In the genomic region with DNA sequence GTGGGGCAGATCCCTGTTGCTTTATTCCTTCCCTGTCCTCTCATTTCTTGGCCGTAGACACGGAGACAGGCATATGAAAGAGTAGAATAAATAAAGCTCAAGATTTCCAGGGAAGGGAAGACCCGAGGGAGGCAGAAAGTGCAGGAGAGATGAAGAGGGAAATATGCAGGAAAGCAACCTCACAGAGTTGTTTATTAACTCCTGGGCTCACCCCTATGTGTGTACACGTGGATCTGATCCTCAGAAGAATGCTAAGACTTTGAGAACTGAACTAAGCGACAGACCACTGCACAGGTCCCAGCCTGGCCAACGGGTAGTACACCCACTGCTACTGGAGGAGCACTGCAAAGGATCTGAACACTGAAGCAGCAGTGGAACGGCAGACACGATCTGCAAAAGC, we compare ENCODE assay signal across 12 cellular contexts.
A peak's percentile ranks its signal among the peaks of the same experiment; 100 is the strongest.
DNase-seq lines count a peak whose midpoint lies in the region; TF ChIP-seq lines count a peak whose summit lies in the region.
"Had no signal": no experiment of that assay in that cellular context is flagged by ENCODE, and none has a peak within 500 bp of the region (broad histone marks: within the 10 kb centered on the region; RNA-seq: fewer than 3 reads in every experiment).

No MANE protein-coding gene starts in this region.

- in situ Hi-C loops in transverse colon (cut with MboI; ENCODE audit: low pct_ligation_motif_present in 1 of 4, low pct_unique_long_range_greater_than_20kb in 1 of 4, low sequenced_read_pairs in 3 of 4): no loop called here

- BruUV-seq in Caco-2 (replicated peaks; lab: Mats Ljungman, UMichigan): no TSS peak

- no peak overlapping the region for H4K91ac ChIP-seq in mesenchymal stem cell (ENCODE audit: low read length)

- no peak overlapping the region for H2AFZ ChIP-seq in mesenchymal stem cell (ENCODE audit: low read depth, low read length)
- H2AFZ ChIP-seq: GM23248 had no signal

- H3K4me2 ChIP-seq in mesenchymal stem cell (ENCODE audit: low read length, poor library complexity, severe bottlenecking): peak overlapping the region; percentile 29

- no peak overlapping the region for H2AK5ac ChIP-seq in mesenchymal stem cell (ENCODE audit: low read length, severe bottlenecking)

- H3K9ac ChIP-seq in mesenchymal stem cell (ENCODE audit: low read length): no peak overlapping the region
- H3K9ac ChIP-seq: GM23248 had no signal

- peaks cover 49% of the 10 kb centered on the region for H3K4me1 ChIP-seq in Caco-2
- peaks cover 4% of the 10 kb centered on the region for H3K4me1 ChIP-seq in mesenchymal stem cell (ENCODE audit: control insufficient read depth, insufficient read depth, low read depth, low read length)
- no peaks in the 10 kb centered on the region for H3K4me1 ChIP-seq in transverse colon
- H3K4me1 ChIP-seq: BE2C had no signal

- 98% methylated on average over 8 of the region's 8 CpGs for WGBS in mesenchymal stem cell
- 84 to 86% methylated on average over 6 to 8 of the region's 8 CpGs for WGBS in transverse colon (ENCODE audit: low coverage in 1 of 2), 2 donors
- 95% methylated on average over 8 of the region's 8 CpGs for WGBS in lower leg skin, 2 donors

- H3K9me3 Mint-ChIP-seq in Caco-2 (ENCODE audit: unreplicated experiment): peaks cover 17% of the 10 kb centered on the region
- H3K9me3 Mint-ChIP-seq: CD4-positive, alpha-beta memory T cell had no signal

- intact Hi-C loops in Caco-2 (cut with micrococcal nuclease; ENCODE audit: unreplicated experiment): loop anchor here (1.0 to 2.0 kb wide), 2 partner anchors 10 to 60 kb away; no protein-coding TSS in a partner anchor
- intact Hi-C loops in transverse colon (cut with DNase I; ENCODE audit: low total_unique reads): no loop called here
- intact Hi-C loops in lower leg skin (cut with DNase I; ENCODE audit: low total_unique reads): no loop called here

- no peaks in the 10 kb centered on the region for H3K27me3 Mint-ChIP-seq in Caco-2 (ENCODE audit: insufficient read depth, unreplicated experiment)
- H3K27me3 Mint-ChIP-seq: CD4-positive, alpha-beta memory T cell had no signal

- peaks cover 3% of the 10 kb centered on the region for H3K36me3 Mint-ChIP-seq in Caco-2 (ENCODE audit: insufficient read depth, unreplicated experiment)

- no peak for TF ChIP-seq EP300 in transverse colon (IDR thresholded peaks at IDR 0.05; ENCODE audit: low read depth)

- H3K4me3 Mint-ChIP-seq in Caco-2 (ENCODE audit: unreplicated experiment): peak overlapping the region; percentile 57
- H3K4me3 Mint-ChIP-seq: CD4-positive, alpha-beta memory T cell had no signal

- H3K27ac ChIP-seq in mesenchymal stem cell (ENCODE audit: low read length, poor library complexity, severe bottlenecking) (peak overlapping the region; percentile 76), transverse colon (no peak overlapping the region)
- H3K27ac ChIP-seq: C4-2B, GM23248 had no signal

- no peak overlapping the region for H2BK5ac ChIP-seq in mesenchymal stem cell (ENCODE audit: low read depth, low read length, poor library complexity, severe bottlenecking)

- no peaks in the 10 kb centered on the region for H3K27me3 ChIP-seq in Caco-2 (replicated peaks; ENCODE audit: control insufficient read depth, insufficient read depth, low read length)
- H3K27me3 ChIP-seq in mesenchymal stem cell (ENCODE audit: control insufficient read depth in 1 of 2, insufficient read depth in 1 of 2, low read length in 2 of 2): no peaks in the 10 kb centered on the region
- no peaks in the 10 kb centered on the region for H3K27me3 ChIP-seq in transverse colon
- H3K27me3 ChIP-seq: BE2C had no signal

- H3K18ac ChIP-seq in mesenchymal stem cell (ENCODE audit: low read depth in 1 of 2, low read length in 2 of 2): no peak overlapping the region

- no peak overlapping the region for H4K8ac ChIP-seq in mesenchymal stem cell (ENCODE audit: low read length)

- H3K9me3 ChIP-seq in Caco-2: peaks cover 4% of the 10 kb centered on the region; the same call in 1 of the 2 replicates
- H3K9me3 ChIP-seq in mesenchymal stem cell (ENCODE audit: control insufficient read depth, low read length): peaks cover 4% of the 10 kb centered on the region
- H3K9me3 ChIP-seq in transverse colon: no peaks in the 10 kb centered on the region
- H3K9me3 ChIP-seq: BE2C had no signal

- H2BK12ac ChIP-seq in mesenchymal stem cell (ENCODE audit: low read length in 2 of 2): no peak overlapping the region

- H3K36me3 ChIP-seq in Caco-2 (ENCODE audit: control insufficient read depth, insufficient read depth, low read length): no peaks in the 10 kb centered on the region
- H3K36me3 ChIP-seq in mesenchymal stem cell (ENCODE audit: control insufficient read depth in 1 of 2, insufficient read depth in 2 of 2, low read depth in 1 of 2, low read length in 2 of 2): peaks cover 0 to 11% of the 10 kb centered on the region in 2 experiments
- H3K36me3 ChIP-seq in transverse colon: no peaks in the 10 kb centered on the region
- H3K36me3 ChIP-seq: BE2C had no signal

- no peak overlapping the region for H3K4ac ChIP-seq in mesenchymal stem cell (ENCODE audit: low read depth in 1 of 2, low read length in 2 of 2)

- TF ChIP-seq CTCF in Caco-2 (IDR thresholded peaks at IDR 0.05; ENCODE audit: insufficient read depth in 1 of 2, low read depth in 1 of 2, low read length in 1 of 2, severe bottlenecking in 1 of 2, unreplicated experiment in 1 of 2) (no peak), transverse colon (IDR thresholded peaks at IDR 0.05) (no peak), lower leg skin (IDR thresholded peaks at IDR 0.05) (no peak)

- H3K79me1 ChIP-seq in mesenchymal stem cell (replicated peaks; ENCODE audit: low read length, poor library complexity, severe bottlenecking): no peaks in the 10 kb centered on the region

- H2BK15ac ChIP-seq in mesenchymal stem cell (ENCODE audit: low read depth, poor library complexity, severe bottlenecking): no peak overlapping the region

- DNase-seq in Caco-2 (peak; percentile 67 to 77), HK-2 (ENCODE audit: unreplicated experiment) (peak; percentile 33), glomerular visceral epithelial cell (ENCODE audit: extremely low spot score) (peak; percentile 23), mesenchymal stem cell (no peak), transverse colon (no peak), lower leg skin (ENCODE audit: low spot score in 2 of 2) (no peak), DMS 273 treated with DMSO at 0.1 percent for 48 hours (lab: John Stamatoyannopoulos, UW) (no peak), activated gamma-delta T cell treated with Interleukin-2 at 50 U/mL for 16 hours (no peak)
- DNase-seq: BE2C; CD4-positive, alpha-beta memory T cell; GM23248 had no signal

- POLR2A ChIA-PET in Caco-2 (lab: Charles Lee): interaction anchor here (0.5 kb wide), 1 partner anchor 59 kb away, joined by 3 read pairs; no protein-coding TSS in a partner anchor

- no peak overlapping the region for H2BK120ac ChIP-seq in mesenchymal stem cell (ENCODE audit: low read depth, low read length)

- H3K4me1 Mint-ChIP-seq in Caco-2 (ENCODE audit: low read depth, unreplicated experiment): peaks cover 26% of the 10 kb centered on the region
- H3K4me1 Mint-ChIP-seq: CD4-positive, alpha-beta memory T cell had no signal

- no peak overlapping the region for H3K23ac ChIP-seq in mesenchymal stem cell (ENCODE audit: low read length in 2 of 2)

- peak overlapping the region; percentile 20 for H3K27ac Mint-ChIP-seq in Caco-2 (ENCODE audit: unreplicated experiment)
- H3K27ac Mint-ChIP-seq: CD4-positive, alpha-beta memory T cell had no signal

- no peak for TF ChIP-seq POLR2A in transverse colon (IDR thresholded peaks at IDR 0.05)
- no peak for TF ChIP-seq POLR2A in lower leg skin (IDR thresholded peaks at IDR 0.05)

- H3K4me3 ChIP-seq in Caco-2 (ENCODE audit: low read depth, low read length) (no peak overlapping the region), mesenchymal stem cell (ENCODE audit: insufficient read depth in 1 of 2, low read depth in 1 of 2, low read length in 2 of 2) (no peak overlapping the region), transverse colon (no peak overlapping the region), lower leg skin (ENCODE audit: low read depth, poor library complexity, severe bottlenecking) (no peak overlapping the region)
- H3K4me3 ChIP-seq: GM23248 had no signal

- no peak overlapping the region for H3K14ac ChIP-seq in mesenchymal stem cell (ENCODE audit: low read length in 2 of 2)

- CTCF ChIA-PET in Caco-2 (lab: Charles Lee): no interaction called here

Comparison
In these comparisons a context has a peak if more than half of its experiments do, and no peak if none do; other contexts are left out.
1. DNase-seq: peak in Caco-2 (2 of 2), HK-2 (single experiment) and glomerular visceral epithelial cell (single experiment); none in mesenchymal stem cell (single experiment), transverse colon (single experiment), lower leg skin (0 of 2), DMS 273 treated with DMSO at 0.1 percent for 48 hours (single experiment) and activated gamma-delta T cell treated with Interleukin-2 at 50 U/mL for 16 hours (single experiment).